Comparison of ENCODE assay signal across 15 cellular contexts in genomic region chr16:973366-973765, GRCh38. TPM values are rescaled to one million over a fixed set of nuclear protein-coding genes. Genes with fewer than 3 reads are reported as not detected.
DNase-seq lines count a peak whose midpoint lies in the region; ATAC-seq and TF ChIP-seq lines count a peak whose summit lies in the region.
"Had no signal": no experiment of that assay in that cellular context is flagged by ENCODE, and none has a peak within 500 bp of the region (broad histone marks: within the 10 kb centered on the region; RNA-seq: fewer than 3 reads in every experiment).

No MANE protein-coding gene starts in this region.

- CTCF ChIA-PET in PC-3 (lab: Charles Lee): no interaction called here

- H3K18ac ChIP-seq in neuronal stem cell (ENCODE audit: low read length): peak overlapping the region; percentile 85

- H2BK120ac ChIP-seq in neuronal stem cell (ENCODE audit: low read depth, low read length): no peak overlapping the region

- H2AK5ac ChIP-seq in neuronal stem cell (ENCODE audit: low read depth, low read length): no peak overlapping the region

- no peaks in the 10 kb centered on the region for H3F3A ChIP-seq in PC-3 (ENCODE audit: low read length, unreplicated experiment)

- peak; percentile 56 for DNase-seq in Right ventricle myocardium inferior (ENCODE audit: missing footprints)
- no peak for DNase-seq in heart left ventricle
- no peak for DNase-seq in body of pancreas
- no peak for DNase-seq in neuronal stem cell (ENCODE audit: low spot score)
- DNase-seq in upper lobe of right lung: peak; percentile 42
- no peak for DNase-seq in activated T-helper 1 cell treated with anti-CD3 and anti-CD28 coated beads, Interleukin-12 subunit alpha, Interleukin-12 subunit beta, Interleukin-2, Interleukin-4 antibody, amounts not matched to agents 30 ng/mL and 10 ng/mL and 1 ng/mL, durations not matched to agents 14 hours and 24 hours and 36 hours (ENCODE audit: low spot score)
- no peak for DNase-seq in T-helper 1 cell
- DNase-seq in PC-3: no peak
- DNase-seq: DMS153, GOT3, MV-4-11, NCI-H1436, NCI-H2029 treated with DMSO at 0.1 percent for 48 hours, NCI-H510A treated with DMSO at 0.1 percent for 48 hours, OCI-M1 had no signal

- no peak overlapping the region for H4K8ac ChIP-seq in neuronal stem cell (ENCODE audit: low read depth, low read length)

- POLR2A ChIA-PET in PC-3 (lab: Charles Lee; ENCODE audit: unreplicated experiment): no interaction called here

- intact Hi-C loops in Right ventricle myocardium inferior (cut with DNase I) (no loop called here), heart left ventricle (cut with DNase I) (loop anchor here in 1 of 10 donors (5.0 kb wide), 1 partner anchor 44 kb away; no protein-coding TSS in a partner anchor), body of pancreas (cut with DNase I) (no loop called here), upper lobe of right lung (cut with DNase I) (no loop called here), PC-3 (cut with micrococcal nuclease) (no loop called here)
- intact Hi-C loops in activated T-helper 1 cell treated with anti-CD3 and anti-CD28 coated beads, Interleukin-12 subunit alpha, Interleukin-12 subunit beta, Interleukin-2, Interleukin-4 antibody, amounts not matched to agents 30 ng/mL and 10 ng/mL and 1 ng/mL, durations not matched to agents 14 hours and 24 hours and 36 hours (cut with micrococcal nuclease): loop anchor here (5.0 to 10.0 kb wide), 2 partner anchors 229 to 439 kb away; partner anchors contain the start of genes CIAO3 and UNKL

- H3K36me3 ChIP-seq in heart left ventricle (peaks cover 0 to 5% (median 0%) of the 10 kb centered on the region in 9 donors), body of pancreas (replicated peaks in 1 of 2; ENCODE audit: insufficient read depth in 1 of 2, low read depth in 2 of 2) (no peaks in the 10 kb centered on the region), neuronal stem cell (replicated peaks in 1 of 2; ENCODE audit: control insufficient read depth in 2 of 2, insufficient read depth in 2 of 2, low read length in 2 of 2) (peaks cover 0 to 2% of the 10 kb centered on the region in 2 donors), upper lobe of right lung (no peaks in the 10 kb centered on the region), PC-3 (ENCODE audit: low read depth, low read length) (no peaks in the 10 kb centered on the region; the same call in 1 of the 2 replicates)

- H3K4me1 Mint-ChIP-seq in activated T-helper 1 cell treated with anti-CD3 and anti-CD28 coated beads, Interleukin-12 subunit alpha, Interleukin-12 subunit beta, Interleukin-2, Interleukin-4 antibody, amounts not matched to agents 30 ng/mL and 10 ng/mL and 1 ng/mL, durations not matched to agents 14 hours and 24 hours and 36 hours (ENCODE audit: low read depth): peaks cover 5% of the 10 kb centered on the region

- H3K79me1 ChIP-seq in neuronal stem cell (ENCODE audit: low read depth, low read length): peaks cover 2% of the 10 kb centered on the region

- BruUV-seq in PC-3 (replicated peaks; lab: Mats Ljungman, UMichigan): no TSS peak

- no peaks in the 10 kb centered on the region for H3K27me3 ChIP-seq in heart left ventricle
- no peaks in the 10 kb centered on the region for H3K27me3 ChIP-seq in body of pancreas
- peaks cover 0 to 15% (median 0%) of the 10 kb centered on the region in 3 experiments for H3K27me3 ChIP-seq in neuronal stem cell (ENCODE audit: control insufficient read depth in 3 of 3, insufficient read depth in 3 of 3, low read depth in 1 of 3, low read length in 3 of 3)
- H3K27me3 ChIP-seq in upper lobe of right lung: peaks cover 2% of the 10 kb centered on the region
- no peaks in the 10 kb centered on the region for H3K27me3 ChIP-seq in PC-3 (ENCODE audit: low read length)

- ATAC-seq in Right ventricle myocardium inferior (no peak), heart left ventricle (no peak), body of pancreas (no peak), upper lobe of right lung (no peak), PC-3 (no peak)

- no peaks in the 10 kb centered on the region for H4K20me1 ChIP-seq in PC-3 (ENCODE audit: low read length)

- no peak overlapping the region for H3K4me3 Mint-ChIP-seq in activated T-helper 1 cell treated with anti-CD3 and anti-CD28 coated beads, Interleukin-12 subunit alpha, Interleukin-12 subunit beta, Interleukin-2, Interleukin-4 antibody, amounts not matched to agents 30 ng/mL and 10 ng/mL and 1 ng/mL, durations not matched to agents 14 hours and 24 hours and 36 hours

- H3K27ac Mint-ChIP-seq in activated T-helper 1 cell treated with anti-CD3 and anti-CD28 coated beads, Interleukin-12 subunit alpha, Interleukin-12 subunit beta, Interleukin-2, Interleukin-4 antibody, amounts not matched to agents 30 ng/mL and 10 ng/mL and 1 ng/mL, durations not matched to agents 14 hours and 24 hours and 36 hours: no peak overlapping the region

- H2BK5ac ChIP-seq in neuronal stem cell (ENCODE audit: low read length): no peak overlapping the region

- H2AFZ ChIP-seq in neuronal stem cell (ENCODE audit: low read length): no peak overlapping the region
- H2AFZ ChIP-seq in PC-3 (ENCODE audit: low read length): no peak overlapping the region

- H3K9me3 ChIP-seq in heart left ventricle: no peaks in the 10 kb centered on the region
- H3K9me3 ChIP-seq in body of pancreas: no peaks in the 10 kb centered on the region
- peaks cover 1 to 4% of the 10 kb centered on the region in 2 donors for H3K9me3 ChIP-seq in neuronal stem cell (replicated peaks in 1 of 2; ENCODE audit: control insufficient read depth in 2 of 2, insufficient read depth in 1 of 2, low read depth in 1 of 2, low read length in 2 of 2)
- H3K9me3 ChIP-seq in upper lobe of right lung: no peaks in the 10 kb centered on the region
- H3K9me3 ChIP-seq in PC-3 (ENCODE audit: low read length): no peaks in the 10 kb centered on the region

- H3K4ac ChIP-seq in neuronal stem cell (ENCODE audit: low read length): no peak overlapping the region

- H3K4me2 ChIP-seq in neuronal stem cell (ENCODE audit: insufficient read depth, low read length, poor library complexity, severe bottlenecking) (no peak overlapping the region), PC-3 (ENCODE audit: low read length) (no peak overlapping the region)

- no peaks in the 10 kb centered on the region for H3K9me2 ChIP-seq in PC-3 (replicated peaks; ENCODE audit: low read length)

- H3K27ac ChIP-seq in heart left ventricle: no peak overlapping the region
- peak overlapping the region in 3 of 4 donors; percentile 76 to 89 (median 81) for H3K27ac ChIP-seq in body of pancreas
- no peak overlapping the region for H3K27ac ChIP-seq in neuronal stem cell (replicated peaks; ENCODE audit: low read length)
- no peak overlapping the region for H3K27ac ChIP-seq in upper lobe of right lung
- H3K27ac ChIP-seq in PC-3 (ENCODE audit: low read length): no peak overlapping the region

- no peak overlapping the region for H3K9ac ChIP-seq in neuronal stem cell (ENCODE audit: low read depth, low read length, poor library complexity)
- no peak overlapping the region for H3K9ac ChIP-seq in PC-3 (ENCODE audit: low read length)

- no peak overlapping the region for H3K14ac ChIP-seq in neuronal stem cell (ENCODE audit: low read length)

- H3K23ac ChIP-seq in neuronal stem cell (ENCODE audit: low read depth, low read length, poor library complexity): no peak overlapping the region

- no peak for TF ChIP-seq POLR2A in heart left ventricle (IDR thresholded peaks at IDR 0.05)
- TF ChIP-seq POLR2A in body of pancreas (IDR thresholded peaks at IDR 0.05): no peak

- WGBS in heart left ventricle, 4 donors: 81 to 89% (median 86%) methylated on average over 17 of the region's 17 CpGs
- WGBS in body of pancreas, 2 donors: 84 to 86% methylated on average over 17 of the region's 17 CpGs
- no CpG with 5 or more reads among the region's 17 CpGs for whole genome bisulfite sequencing in neuronal stem cell (ENCODE audit: extremely low coverage in 2 of 2, insufficient read length in 2 of 2, insufficient replicate concordance in 1 of 2), 2 donors

- peaks cover 19% of the 10 kb centered on the region for H3K79me2 ChIP-seq in PC-3 (ENCODE audit: low read length)

- TF ChIP-seq CTCF in heart left ventricle (IDR thresholded peaks at IDR 0.05) (no peak), body of pancreas (IDR thresholded peaks at IDR 0.05) (no peak), upper lobe of right lung (IDR thresholded peaks at IDR 0.05) (no peak), PC-3 (conservative IDR thresholded peaks at IDR 0.05; ENCODE audit: low read depth, low read length) (no peak)

- H2BK15ac ChIP-seq in neuronal stem cell (ENCODE audit: low read length): no peak overlapping the region

- peaks cover 10% of the 10 kb centered on the region for H3K27me3 Mint-ChIP-seq in activated T-helper 1 cell treated with anti-CD3 and anti-CD28 coated beads, Interleukin-12 subunit alpha, Interleukin-12 subunit beta, Interleukin-2, Interleukin-4 antibody, amounts not matched to agents 30 ng/mL and 10 ng/mL and 1 ng/mL, durations not matched to agents 14 hours and 24 hours and 36 hours (ENCODE audit: insufficient read depth)

- H4K91ac ChIP-seq in neuronal stem cell (ENCODE audit: low read depth, low read length, poor library complexity): no peak overlapping the region

- peaks cover 5% of the 10 kb centered on the region for H3K36me3 Mint-ChIP-seq in activated T-helper 1 cell treated with anti-CD3 and anti-CD28 coated beads, Interleukin-12 subunit alpha, Interleukin-12 subunit beta, Interleukin-2, Interleukin-4 antibody, amounts not matched to agents 30 ng/mL and 10 ng/mL and 1 ng/mL, durations not matched to agents 14 hours and 24 hours and 36 hours (ENCODE audit: low read depth)

- no peaks in the 10 kb centered on the region for H3K9me3 Mint-ChIP-seq in activated T-helper 1 cell treated with anti-CD3 and anti-CD28 coated beads, Interleukin-12 subunit alpha, Interleukin-12 subunit beta, Interleukin-2, Interleukin-4 antibody, amounts not matched to agents 30 ng/mL and 10 ng/mL and 1 ng/mL, durations not matched to agents 14 hours and 24 hours and 36 hours

- H3K4me1 ChIP-seq in heart left ventricle (peaks cover 2 to 29% (median 18%) of the 10 kb centered on the region in 12 donors), body of pancreas (peaks cover 87% of the 10 kb centered on the region), neuronal stem cell (ENCODE audit: control insufficient read depth in 2 of 2, insufficient read depth in 1 of 2, low read depth in 1 of 2, low read length in 2 of 2) (peaks cover 20 to 22% of the 10 kb centered on the region in 2 donors), upper lobe of right lung (peaks cover 12% of the 10 kb centered on the region), PC-3 (ENCODE audit: insufficient read depth, low read length) (peaks cover 6% of the 10 kb centered on the region)

- no peak overlapping the region for H3K4me3 ChIP-seq in heart left ventricle
- H3K4me3 ChIP-seq in body of pancreas: no peak overlapping the region
- H3K4me3 ChIP-seq in neuronal stem cell (ENCODE audit: low read length in 2 of 2): no peak overlapping the region
- H3K4me3 ChIP-seq in upper lobe of right lung: no peak overlapping the region
- no peak overlapping the region for H3K4me3 ChIP-seq in PC-3 (ENCODE audit: low read length)

- H2BK12ac ChIP-seq in neuronal stem cell (ENCODE audit: low read length): no peak overlapping the region

RNA-seq across cellular contexts. Expression of gene LMF1, which starts 2.6 kb away (rescaled TPM):
- 8.1 TPM for total RNA-seq in Right ventricle myocardium inferior
- 10 to 100 TPM in 3 of 9 donors, 1 to 10 TPM in 6; 4.3 to 19.2 (median 7.4) TPM for total RNA-seq in heart left ventricle
- 1 to 10 TPM; 5.3 to 6.1 TPM for polyA plus RNA-seq in heart left ventricle
- total RNA-seq in body of pancreas: 10 to 100 TPM; 15.8 to 20.1 TPM
- polyA plus RNA-seq in neuronal stem cell (2013, experiment 1 of 2): 6.9 TPM
- polyA plus RNA-seq in neuronal stem cell (2013, experiment 2 of 2): 6.7 TPM
- 19.0 TPM for total RNA-seq in upper lobe of right lung
- total RNA-seq in activated T-helper 1 cell treated with anti-CD3 and anti-CD28 coated beads, Interleukin-12 subunit alpha, Interleukin-12 subunit beta, Interleukin-2, Interleukin-4 antibody, amounts not matched to agents 30 ng/mL and 10 ng/mL and 1 ng/mL, durations not matched to agents 14 hours and 24 hours and 36 hours: 6.8 and 10.4 TPM in 2 replicates
- total RNA-seq in PC-3 (2014; rRNA removed): 12.9 and 13.5 TPM in 2 replicates

RNA-seq across cellular contexts. Expression of gene SOX8, which starts 8.2 kb away (rescaled TPM):
- total RNA-seq in Right ventricle myocardium inferior (0.89 TPM), heart left ventricle (1 to 10 TPM in 2 of 9 donors, under 1 TPM in 7; 0.44 to 1.3 (median 0.81) TPM), body of pancreas (1 to 10 TPM; 2.6 to 3.3 TPM), upper lobe of right lung (0.81 TPM), PC-3 (2014; rRNA removed) (0.47 and 0.92 TPM in 2 replicates)
- polyA plus RNA-seq in heart left ventricle: under 1 TPM; 0.50 to 0.65 TPM
- polyA plus RNA-seq in neuronal stem cell (2013, experiment 1 of 2): 5.1 TPM
- polyA plus RNA-seq in neuronal stem cell (2013, experiment 2 of 2): 5.2 TPM
- 0.47 and 0.61 TPM in 2 replicates for total RNA-seq in activated T-helper 1 cell treated with anti-CD3 and anti-CD28 coated beads, Interleukin-12 subunit alpha, Interleukin-12 subunit beta, Interleukin-2, Interleukin-4 antibody, amounts not matched to agents 30 ng/mL and 10 ng/mL and 1 ng/mL, durations not matched to agents 14 hours and 24 hours and 36 hours

Comparison
In these comparisons a context has a peak if more than half of its experiments do, and no peak if none do; other contexts are left out.
1. DNase-seq: peak in Right ventricle myocardium inferior (single experiment) and upper lobe of right lung (single experiment); none in heart left ventricle (0 of 5), body of pancreas (0 of 4), neuronal stem cell (single experiment), activated T-helper 1 cell treated with anti-CD3 and anti-CD28 coated beads, Interleukin-12 subunit alpha, Interleukin-12 subunit beta, Interleukin-2, Interleukin-4 antibody, amounts not matched to agents 30 ng/mL and 10 ng/mL and 1 ng/mL, durations not matched to agents 14 hours and 24 hours and 36 hours (single experiment), T-helper 1 cell (0 of 5) and PC-3 (single experiment).
2. H3K27ac ChIP-seq: peak in body of pancreas (3 of 4); none in heart left ventricle (0 of 12), neuronal stem cell (single experiment), upper lobe of right lung (single experiment) and PC-3 (single experiment).